In the genomic region with DNA sequence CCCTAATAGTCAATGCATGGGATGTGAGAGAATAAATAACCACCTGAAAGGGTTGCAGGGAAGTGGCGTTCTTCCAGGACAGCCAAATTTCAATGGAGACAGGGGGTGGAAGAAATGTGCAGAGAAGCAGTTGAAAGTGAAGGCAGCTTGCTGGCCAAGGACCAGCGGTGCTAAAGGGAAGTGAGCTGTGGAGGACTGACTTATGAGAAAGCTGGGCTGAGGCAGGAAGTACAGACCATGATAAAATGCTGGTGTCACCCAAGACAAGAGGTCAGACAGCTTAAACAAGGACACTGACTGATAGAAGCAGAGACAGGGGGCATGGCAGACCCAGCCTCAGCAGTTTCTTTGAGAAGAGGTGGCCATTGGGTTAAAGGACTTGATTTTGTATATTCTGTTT, we compare ENCODE assay signal across 8 cellular contexts.
A peak's percentile ranks its signal among the peaks of the same experiment; 100 is the strongest.
DNase-seq lines count a peak whose midpoint lies in the region; ATAC-seq and TF ChIP-seq lines count a peak whose summit lies in the region.

No MANE protein-coding gene starts in this region.

- intact Hi-C loops in mucosa of descending colon (cut with DNase I, micrococcal nuclease) = no loop called here
- intact Hi-C loops in psoas muscle (cut with DNase I) = no loop called here

- H3K36me3 ChIP-seq in SU-DHL-6 (ENCODE audit: low read length) = no peaks in the 10 kb centered on the region; the same call in 1 of the 2 replicates
- H3K36me3 ChIP-seq in mucosa of descending colon (ENCODE audit: low read depth) = no peaks in the 10 kb centered on the region
- no peaks in the 10 kb centered on the region for H3K36me3 ChIP-seq in psoas muscle (ENCODE audit: insufficient read depth in 1 of 2, low read depth in 1 of 2)
- H3K36me3 ChIP-seq in smooth muscle cell (ENCODE audit: low read depth) = no peaks in the 10 kb centered on the region

- no peaks in the 10 kb centered on the region for H4K20me1 ChIP-seq in SU-DHL-6 (ENCODE audit: low read depth, low read length)
- no peaks in the 10 kb centered on the region for H4K20me1 ChIP-seq in smooth muscle cell (ENCODE audit: low read depth)

- H3K27ac ChIP-seq in SU-DHL-6 (ENCODE audit: low read depth, low read length) (peak overlapping the region; percentile 89), psoas muscle (no peak overlapping the region), smooth muscle cell (ENCODE audit: low read depth) (no peak overlapping the region)

- WGBS in psoas muscle, 3 donors = 57 to 64% (median 58%) methylated on average over 2 of the region's 2 CpGs
- 68% methylated on average over 2 of the region's 2 CpGs for WGBS in smooth muscle cell (ENCODE audit: low lambda C conversion rate)

- ATAC-seq in GM18519 (IDR thresholded peaks at IDR 0.05; ENCODE audit: low FRiP score, unreplicated experiment) (peak; percentile 43), HG02884 (IDR thresholded peaks at IDR 0.05; ENCODE audit: unreplicated experiment) (peak; percentile 63), mucosa of descending colon (peak; percentile 79), psoas muscle (no peak)

- TF ChIP-seq CTCF in SU-DHL-6 (IDR thresholded peaks at IDR 0.05; ENCODE audit: insufficient read depth, low read length, poor library complexity, severe bottlenecking) = no peak
- TF ChIP-seq CTCF in mucosa of descending colon (IDR thresholded peaks at IDR 0.05) = no peak
- TF ChIP-seq CTCF in psoas muscle (IDR thresholded peaks at IDR 0.05) = no peak
- TF ChIP-seq CTCF in smooth muscle cell (IDR thresholded peaks at IDR 0.05; ENCODE audit: borderline replicate concordance, insufficient read depth, poor library complexity, severe bottlenecking) = no peak

- peaks cover 50% of the 10 kb centered on the region for H3F3A ChIP-seq in SU-DHL-6 (ENCODE audit: insufficient read depth)
- no peaks in the 10 kb centered on the region for H3F3A ChIP-seq in smooth muscle cell (ENCODE audit: low read depth)

- H2AFZ ChIP-seq in SU-DHL-6 (ENCODE audit: low read depth, low read length, severe bottlenecking) = peak overlapping the region; percentile 29
- H2AFZ ChIP-seq in smooth muscle cell (ENCODE audit: low read depth) = no peak overlapping the region

- H3K9ac ChIP-seq in SU-DHL-6 (ENCODE audit: low read length) (peak overlapping the region; percentile 45), smooth muscle cell (ENCODE audit: low read depth) (no peak overlapping the region)

- H3K27me3 ChIP-seq in SU-DHL-6 (ENCODE audit: low read length) (no peaks in the 10 kb centered on the region), psoas muscle (ENCODE audit: insufficient read depth in 3 of 3, low read length in 2 of 3) (no peaks in the 10 kb centered on the region), smooth muscle cell (ENCODE audit: low read depth) (no peaks in the 10 kb centered on the region)

- H3K9me2 ChIP-seq in SU-DHL-6 (replicated peaks; ENCODE audit: insufficient read depth, low read length) = no peaks in the 10 kb centered on the region

- H3K4me2 ChIP-seq in SU-DHL-6 (ENCODE audit: low read depth, low read length, poor library complexity, severe bottlenecking) = peak overlapping the region; percentile 65
- no peak overlapping the region for H3K4me2 ChIP-seq in smooth muscle cell

- DNase-seq in mucosa of descending colon = peak in 1 of 3 donors; percentile 24
- DNase-seq in psoas muscle = no peak
- no peak for DNase-seq in kidney glomerular epithelial cell (lab: John Stamatoyannopoulos, UW)
- DNase-seq in smooth muscle cell (lab: John Stamatoyannopoulos, UW; ENCODE audit: unreplicated experiment) = no peak
- DNase-seq in activated gamma-delta T cell treated with Interleukin-2 at 50 U/mL for 16 hours = no peak

- H3K9me3 ChIP-seq in SU-DHL-6 (ENCODE audit: insufficient read depth, low read length) (no peaks in the 10 kb centered on the region; the same call in 1 of the 2 replicates), mucosa of descending colon (no peaks in the 10 kb centered on the region), psoas muscle (no peaks in the 10 kb centered on the region), smooth muscle cell (replicated peaks; ENCODE audit: low read depth) (no peaks in the 10 kb centered on the region)

- H3K79me2 ChIP-seq in SU-DHL-6 (ENCODE audit: insufficient read depth, low read length) (no peaks in the 10 kb centered on the region), smooth muscle cell (ENCODE audit: low read depth) (no peaks in the 10 kb centered on the region)

- H3K4me3 ChIP-seq in SU-DHL-6 (ENCODE audit: insufficient read depth, low read length, poor library complexity, severe bottlenecking) (peak overlapping the region; percentile 10), mucosa of descending colon (no peak overlapping the region), psoas muscle (no peak overlapping the region), smooth muscle cell (no peak overlapping the region)

- peaks cover 6% of the 10 kb centered on the region for H3K4me1 ChIP-seq in mucosa of descending colon (ENCODE audit: low read depth)
- H3K4me1 ChIP-seq in psoas muscle = no peaks in the 10 kb centered on the region
- H3K4me1 ChIP-seq in smooth muscle cell (ENCODE audit: low read depth) = no peaks in the 10 kb centered on the region

Comparison
In these comparisons a context has a peak if more than half of its experiments do, and no peak if none do; other contexts are left out.
1. ATAC-seq: peak in GM18519 (single experiment), HG02884 (single experiment) and mucosa of descending colon (single experiment); none in psoas muscle (0 of 4).